In genomic region chr13:49731766-49732165, GRCh38 we compare ENCODE assay signal across 1 cellular context.
TF ChIP-seq lines count a peak whose summit lies in the region.

No MANE protein-coding gene starts in this region.

TF ChIP-seq in GM12878, 131 proteins besides CTCF, POLR2A, EP300 and RAD21:
- TF ChIP-seq REST (IDR thresholded peaks at IDR 0.05; ENCODE audit: low read depth, low read length), result no peak
- TF ChIP-seq ZZZ3 (IDR thresholded peaks at IDR 0.05; ENCODE audit: control insufficient read depth, insufficient read length, low read depth), result no peak
- TF ChIP-seq RELA (IDR thresholded peaks at IDR 0.05; ENCODE audit: borderline replicate concordance, partially characterized antibody), result no peak
- TF ChIP-seq STAT1 (conservative IDR thresholded peaks at IDR 0.05), result no peak
- TF ChIP-seq SMC3 (IDR thresholded peaks at IDR 0.05; ENCODE audit: borderline replicate concordance, low read length), result no peak
- no peak for TF ChIP-seq TCF3 (IDR thresholded peaks at IDR 0.05; ENCODE audit: borderline replicate concordance, insufficient read depth, low read depth, low read length)
- no peak for TF ChIP-seq CBX5 (IDR thresholded peaks at IDR 0.05; ENCODE audit: low read depth)
- TF ChIP-seq, protein P1, sequence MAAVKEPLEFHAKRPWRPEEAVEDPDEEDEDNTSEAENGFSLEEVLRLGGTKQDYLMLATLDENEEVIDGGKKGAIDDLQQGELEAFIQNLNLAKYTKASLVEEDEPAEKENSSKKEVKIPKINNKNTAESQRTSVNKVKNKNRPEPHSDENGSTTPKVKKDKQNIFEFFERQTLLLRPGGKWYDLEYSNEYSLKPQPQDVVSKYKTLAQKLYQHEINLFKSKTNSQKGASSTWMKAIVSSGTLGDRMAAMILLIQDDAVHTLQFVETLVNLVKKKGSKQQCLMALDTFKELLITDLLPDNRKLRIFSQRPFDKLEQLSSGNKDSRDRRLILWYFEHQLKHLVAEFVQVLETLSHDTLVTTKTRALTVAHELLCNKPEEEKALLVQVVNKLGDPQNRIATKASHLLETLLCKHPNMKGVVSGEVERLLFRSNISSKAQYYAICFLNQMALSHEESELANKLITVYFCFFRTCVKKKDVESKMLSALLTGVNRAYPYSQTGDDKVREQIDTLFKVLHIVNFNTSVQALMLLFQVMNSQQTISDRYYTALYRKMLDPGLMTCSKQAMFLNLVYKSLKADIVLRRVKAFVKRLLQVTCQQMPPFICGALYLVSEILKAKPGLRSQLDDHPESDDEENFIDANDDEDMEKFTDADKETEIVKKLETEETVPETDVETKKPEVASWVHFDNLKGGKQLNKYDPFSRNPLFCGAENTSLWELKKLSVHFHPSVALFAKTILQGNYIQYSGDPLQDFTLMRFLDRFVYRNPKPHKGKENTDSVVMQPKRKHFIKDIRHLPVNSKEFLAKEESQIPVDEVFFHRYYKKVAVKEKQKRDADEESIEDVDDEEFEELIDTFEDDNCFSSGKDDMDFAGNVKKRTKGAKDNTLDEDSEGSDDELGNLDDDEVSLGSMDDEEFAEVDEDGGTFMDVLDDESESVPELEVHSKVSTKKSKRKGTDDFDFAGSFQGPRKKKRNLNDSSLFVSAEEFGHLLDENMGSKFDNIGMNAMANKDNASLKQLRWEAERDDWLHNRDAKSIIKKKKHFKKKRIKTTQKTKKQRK (IDR thresholded peaks at IDR 0.05; ENCODE audit: low read depth, low read length), result no peak
TF ChIP-seq in GM12878: peak in this region for 0.
